Comparison of ENCODE assay signal across 34 cellular contexts in the genomic region with DNA sequence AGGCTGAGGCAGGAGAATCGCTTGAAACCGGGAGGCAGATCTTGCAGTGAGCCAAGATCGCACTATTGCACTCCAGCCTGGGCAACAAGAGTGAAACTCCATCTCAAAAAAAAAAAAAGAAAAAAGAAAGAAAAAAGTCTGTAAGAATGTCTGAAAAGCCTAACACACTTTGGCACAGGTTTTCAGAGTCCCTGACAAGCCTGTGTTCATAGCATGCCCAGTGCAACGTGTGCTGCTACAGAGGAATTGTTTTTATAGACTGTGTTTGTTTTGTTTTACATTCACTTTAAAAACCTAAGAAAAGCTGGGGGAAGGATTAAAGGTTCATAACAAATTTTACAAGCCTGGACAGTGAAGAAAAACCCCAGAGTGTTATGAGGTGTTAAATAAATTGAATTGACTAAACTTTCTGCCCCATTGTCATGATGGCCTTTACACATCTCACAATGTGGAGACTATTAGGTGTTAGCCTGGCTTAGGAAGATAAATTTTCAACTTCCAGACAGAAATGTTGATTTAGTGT.
"Had no signal": no experiment of that assay in that cellular context is flagged by ENCODE, and none has a peak within 500 bp of the region (broad histone marks: within the 10 kb centered on the region; RNA-seq: fewer than 3 reads in every experiment).

No MANE protein-coding gene starts in this region.

- H3K36me3 Mint-ChIP-seq: activated CD4-positive, alpha-beta memory T cell treated with anti-CD3 and anti-CD28 coated beads for 36 hours; activated naive CD8-positive, alpha-beta T cell; activated naive CD8-positive, alpha-beta T cell treated with anti-CD3 and anti-CD28 coated beads, Interleukin-2, amount 10 ng/mL, durations not matched to agents 7 days and 5 days; WTC11 had no signal

- H3K9me3 ChIP-seq: ascending aorta, breast epithelium had no signal

- H3K4me3 Mint-ChIP-seq: activated CD4-positive, alpha-beta memory T cell treated with anti-CD3 and anti-CD28 coated beads for 36 hours; activated CD4-positive, alpha-beta T cell treated with anti-CD3 and anti-CD28 coated beads for 36 hours; activated CD4-positive, alpha-beta T cell treated with anti-CD3 and anti-CD28 coated beads, Interleukin-2, amount 10 ng/mL, durations not matched to agents 7 days and 5 days; activated CD8-positive, alpha-beta T cell treated with anti-CD3 and anti-CD28 coated beads for 36 hours; activated naive CD4-positive, alpha-beta T cell treated with anti-CD3 and anti-CD28 coated beads for 36 hours; activated naive CD8-positive, alpha-beta T cell; activated naive CD8-positive, alpha-beta T cell treated with anti-CD3 and anti-CD28 coated beads, Interleukin-2, amount 10 ng/mL, durations not matched to agents 7 days and 5 days; activated naive CD8-positive, alpha-beta T cell treated with anti-CD3 and anti-CD28 coated beads, Interleukin-2, amount 50 U/mL, for 24 hours; activated T-helper 17 cell treated with anti-CD3 and anti-CD28 coated beads, Interleukin-2, amount 50 U/mL, for 72 hours; T-helper 1 cell treated with Interleukin-12 subunit alpha and Interleukin-12 subunit beta and Interleukin-4 antibody, amounts not matched to agents 30 μg/mL and 1 μg/mL, for 36 hours; T-helper 2 cell treated with Interferon-gamma antibody and Interleukin-4, amounts not matched to agents 5 μg/mL and 100 μg/mL, for 36 hours; WTC11 had no signal

- ATAC-seq: activated CD4-positive, alpha-beta T cell treated with anti-CD3 and anti-CD28 coated beads for 36 hours; activated CD4-positive, CD25-positive, alpha-beta regulatory T cell treated with anti-CD3 and anti-CD28 coated beads, Interleukin-2, amount 50 U/mL, for 24 hours; activated CD8-positive, alpha-beta T cell treated with anti-CD3 and anti-CD28 coated beads for 36 hours; activated naive CD8-positive, alpha-beta T cell treated with anti-CD3 and anti-CD28 coated beads, Interleukin-2, amount 50 U/mL, for 24 hours; activated T-helper 17 cell treated with anti-CD3 and anti-CD28 coated beads, Interleukin-2, amount 50 U/mL, for 72 hours; WTC11 had no signal

- H3K4me1 ChIP-seq: ascending aorta, breast epithelium had no signal

- H3K4me1 Mint-ChIP-seq: activated CD4-positive, alpha-beta T cell treated with anti-CD3 and anti-CD28 coated beads for 36 hours; activated CD4-positive, alpha-beta T cell treated with anti-CD3 and anti-CD28 coated beads, Interleukin-2, amount 10 ng/mL, durations not matched to agents 7 days and 5 days; activated naive CD8-positive, alpha-beta T cell treated with anti-CD3 and anti-CD28 coated beads, Interleukin-2, amount 10 ng/mL, durations not matched to agents 7 days and 5 days; activated naive CD8-positive, alpha-beta T cell treated with anti-CD3 and anti-CD28 coated beads, Interleukin-2, amount 50 U/mL, for 24 hours; activated T-helper 17 cell treated with anti-CD3 and anti-CD28 coated beads, Interleukin-2, amount 50 U/mL, for 72 hours had no signal

- H3K9me3 Mint-ChIP-seq: activated CD4-positive, alpha-beta memory T cell treated with anti-CD3 and anti-CD28 coated beads for 36 hours; activated CD4-positive, alpha-beta T cell treated with anti-CD3 and anti-CD28 coated beads, Interleukin-2, amount 10 ng/mL, durations not matched to agents 7 days and 5 days; activated CD8-positive, alpha-beta T cell treated with anti-CD3 and anti-CD28 coated beads for 36 hours; activated naive CD4-positive, alpha-beta T cell treated with anti-CD3 and anti-CD28 coated beads for 36 hours; activated naive CD8-positive, alpha-beta T cell treated with anti-CD3 and anti-CD28 coated beads, Interleukin-2, amount 50 U/mL, for 24 hours; activated T-helper 17 cell treated with anti-CD3 and anti-CD28 coated beads, Interleukin-2, amount 50 U/mL, for 72 hours; T-helper 1 cell treated with Interleukin-12 subunit alpha and Interleukin-12 subunit beta and Interleukin-4 antibody, amounts not matched to agents 30 μg/mL and 1 μg/mL, for 36 hours; T-helper 2 cell treated with Interferon-gamma antibody and Interleukin-4, amounts not matched to agents 5 μg/mL and 100 μg/mL, for 36 hours had no signal

- DNase-seq: activated CD4-positive, alpha-beta memory T cell treated with anti-CD3 and anti-CD28 coated beads for 36 hours; activated CD4-positive, alpha-beta T cell treated with anti-CD3 and anti-CD28 coated beads for 1 hour; activated CD4-positive, alpha-beta T cell treated with anti-CD3 and anti-CD28 coated beads for 36 hours; activated CD4-positive, alpha-beta T cell treated with anti-CD3 and anti-CD28 coated beads for 48 hours; activated CD4-positive, alpha-beta T cell treated with anti-CD3 and anti-CD28 coated beads, Interleukin-2, amount 10 ng/mL, durations not matched to agents 7 days and 5 days; activated CD4-positive, CD25-positive, alpha-beta regulatory T cell; activated CD8-positive, alpha-beta memory T cell treated with anti-CD3 and anti-CD28 coated beads, Interleukin-2, amount 50 U/mL, for 4 hours; activated CD8-positive, alpha-beta T cell treated with anti-CD3 and anti-CD28 coated beads for 36 hours; activated effector memory CD4-positive, alpha-beta T cell treated with anti-CD3 and anti-CD28 coated beads, Interleukin-2, amount 50 U/mL, for 16 hours; activated gamma-delta T cell treated with Interleukin-2 at 50 U/mL for 16 hours; activated naive CD4-positive, alpha-beta T cell; activated naive CD4-positive, alpha-beta T cell treated with anti-CD3 and anti-CD28 coated beads for 36 hours; activated naive CD4-positive, alpha-beta T cell treated with anti-CD3 and anti-CD28 coated beads, Interleukin-2, amount 50 U/mL, for 16 hours; activated naive CD8-positive, alpha-beta T cell treated with anti-CD3 and anti-CD28 coated beads, Interleukin-2, amount 10 ng/mL, durations not matched to agents 7 days and 5 days; activated naive CD8-positive, alpha-beta T cell treated with anti-CD3 and anti-CD28 coated beads, Interleukin-2, amount 50 U/mL, for 24 hours; activated T-cell treated with anti-CD3 and anti-CD28 coated beads for 4 hours; activated T-cell treated with anti-CD3 and anti-CD28 coated beads, Interleukin-2, amount 50 U/mL, for 1 hour; activated T-cell treated with anti-CD3 and anti-CD28 coated beads, Interleukin-2, amount 50 U/mL, for 48 hours; amygdala; anterior cingulate cortex; brain microvascular endothelial cell; central memory CD4-positive, alpha-beta T cell; T-helper 1 cell; T-helper 2 cell; T-helper 9 cell; WERI-Rb-1 had no signal

- H3K27ac ChIP-seq: ascending aorta, brain microvascular endothelial cell, breast epithelium, WERI-Rb-1 had no signal

- H3K36me3 ChIP-seq: ascending aorta, brain microvascular endothelial cell, breast epithelium, WERI-Rb-1 had no signal

- H3K27me3 ChIP-seq: ascending aorta, brain microvascular endothelial cell, breast epithelium had no signal

- H3K4me3 ChIP-seq: ascending aorta, breast epithelium had no signal

- H3K27ac Mint-ChIP-seq: activated CD4-positive, alpha-beta memory T cell treated with anti-CD3 and anti-CD28 coated beads for 36 hours; activated CD4-positive, alpha-beta T cell treated with anti-CD3 and anti-CD28 coated beads for 36 hours; activated CD4-positive, alpha-beta T cell treated with anti-CD3 and anti-CD28 coated beads, Interleukin-2, amount 10 ng/mL, durations not matched to agents 7 days and 5 days; activated CD8-positive, alpha-beta T cell treated with anti-CD3 and anti-CD28 coated beads for 36 hours; activated naive CD4-positive, alpha-beta T cell treated with anti-CD3 and anti-CD28 coated beads for 36 hours; activated naive CD8-positive, alpha-beta T cell; activated naive CD8-positive, alpha-beta T cell treated with anti-CD3 and anti-CD28 coated beads, Interleukin-2, amount 10 ng/mL, durations not matched to agents 7 days and 5 days; activated naive CD8-positive, alpha-beta T cell treated with anti-CD3 and anti-CD28 coated beads, Interleukin-2, amount 50 U/mL, for 24 hours; activated T-helper 17 cell treated with anti-CD3 and anti-CD28 coated beads, Interleukin-2, amount 50 U/mL, for 72 hours; T-helper 1 cell treated with Interleukin-12 subunit alpha and Interleukin-12 subunit beta and Interleukin-4 antibody, amounts not matched to agents 30 μg/mL and 1 μg/mL, for 36 hours; T-helper 2 cell treated with Interferon-gamma antibody and Interleukin-4, amounts not matched to agents 5 μg/mL and 100 μg/mL, for 36 hours; WTC11 had no signal

- H3K27me3 Mint-ChIP-seq: activated CD4-positive, alpha-beta memory T cell treated with anti-CD3 and anti-CD28 coated beads for 36 hours; activated naive CD8-positive, alpha-beta T cell treated with anti-CD3 and anti-CD28 coated beads, Interleukin-2, amount 50 U/mL, for 24 hours had no signal
